Comparison of ENCODE assay signal across 8 cellular contexts in the genomic region with DNA sequence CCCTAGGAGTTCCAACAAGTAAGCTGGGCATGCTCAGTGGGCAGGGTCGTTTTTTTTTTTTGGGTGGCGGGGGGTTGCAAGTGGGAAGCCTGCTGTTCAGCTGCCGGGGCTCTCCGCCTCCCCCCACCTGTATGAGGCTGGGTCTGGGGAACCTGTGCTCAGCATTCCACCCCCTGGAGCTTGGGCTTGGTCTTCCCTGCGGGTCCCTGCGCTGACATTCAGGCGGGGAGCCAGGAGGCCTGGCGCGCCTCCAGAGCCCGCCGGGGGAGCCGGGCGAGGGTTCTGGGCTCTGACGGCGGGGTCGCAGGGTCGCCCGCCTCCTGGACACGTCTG. TPM values are rescaled to one million over a fixed set of nuclear protein-coding genes. Genes with fewer than 3 reads are reported as not detected.
DNase-seq lines count a peak whose midpoint lies in the region; ATAC-seq and TF ChIP-seq lines count a peak whose summit lies in the region.

No MANE protein-coding gene starts in this region.

- DNase-seq in adrenal gland, result no peak
- DNase-seq in immature natural killer cell, result no peak
- no peak for DNase-seq in suprapubic skin (ENCODE audit: low spot score in 2 of 2)
- no peak for DNase-seq in activated effector memory CD4-positive, alpha-beta T cell treated with Interleukin-2 at 50 U/mL for 16 hours
- no peak for DNase-seq in GM13976 (ENCODE audit: low spot score)
- no peak for DNase-seq in ureter (ENCODE audit: low spot score)

- H3K4me1 Mint-ChIP-seq in immature natural killer cell, result peaks cover 27 to 37% of the 10 kb centered on the region in 2 donors

- H3K36me3 Mint-ChIP-seq in immature natural killer cell, result peaks cover 3 to 5% (median 5%) of the 10 kb centered on the region in 3 donors

- no peak for TF ChIP-seq EP300 in suprapubic skin (IDR thresholded peaks at IDR 0.05)

- peaks cover 3 to 8% (median 4%) of the 10 kb centered on the region in 3 donors for H3K27me3 Mint-ChIP-seq in immature natural killer cell (ENCODE audit: low read depth in 3 of 3)

- no peak for TF ChIP-seq POLR2A in adrenal gland (IDR thresholded peaks at IDR 0.05)
- no peak for TF ChIP-seq POLR2A in suprapubic skin (IDR thresholded peaks at IDR 0.05)

- WGBS in adrenal gland, 4 donors, result 0 to 5% (median 1%) methylated on average over 1 to 19 of the region's 19 CpGs; no CpG with 5 or more reads in 1 of the 4 donors
- WGBS in suprapubic skin, result 0% methylated on average over 8 of the region's 19 CpGs

- peak; percentile 2 for ATAC-seq in HG03039 (IDR thresholded peaks at IDR 0.05; ENCODE audit: unreplicated experiment)

- peak overlapping the region; percentile 60 to 82 (median 76) for H3K27ac Mint-ChIP-seq in immature natural killer cell

- H3K4me3 Mint-ChIP-seq in immature natural killer cell, result peak overlapping the region; percentile 70 to 95 (median 90)

- H3K4me3 ChIP-seq in adrenal gland (peak overlapping the region in 3 of 4 donors; percentile 69 to 78 (median 69)), suprapubic skin (peak overlapping the region; percentile 84)

- intact Hi-C loops in adrenal gland (cut with DNase I), result loop anchor here in 1 of 2 donors (10.0 kb wide), 2 partner anchors 91 to 149 kb away; no protein-coding TSS in a partner anchor

- no peaks in the 10 kb centered on the region for H3K9me3 Mint-ChIP-seq in immature natural killer cell

- H3K27ac ChIP-seq in C4-2B, result peak overlapping the region; percentile 98
- peak overlapping the region; percentile 56 to 99 (median 98) for H3K27ac ChIP-seq in adrenal gland
- peak overlapping the region; percentile 99 for H3K27ac ChIP-seq in suprapubic skin

- in situ Hi-C loops in GM13976 (cut with MboI; ENCODE audit: low sequenced_read_pairs, unreplicated experiment), result no loop called here

- H3K27me3 ChIP-seq in adrenal gland, result no peaks in the 10 kb centered on the region
- H3K27me3 ChIP-seq in suprapubic skin, result no peaks in the 10 kb centered on the region

- H3K4me1 ChIP-seq in adrenal gland (replicated peaks in 1 of 2) (peaks cover 5 to 33% of the 10 kb centered on the region in 2 donors), suprapubic skin (peaks cover 50% of the 10 kb centered on the region)

- TF ChIP-seq CTCF in C4-2B (conservative IDR thresholded peaks at IDR 0.05) (no peak), adrenal gland (IDR thresholded peaks at IDR 0.05) (no peak), suprapubic skin (IDR thresholded peaks at IDR 0.05) (no peak), GM13976 (IDR thresholded peaks at IDR 0.05; ENCODE audit: borderline replicate concordance, control extremely low read depth, extremely low read depth, insufficient read depth, missing control alignments) (no peak)

- H3K9me3 ChIP-seq in adrenal gland (replicated peaks in 1 of 3) (no peaks in the 10 kb centered on the region), suprapubic skin (no peaks in the 10 kb centered on the region)

- H3K36me3 ChIP-seq in adrenal gland (replicated peaks in 1 of 2) (no peaks in the 10 kb centered on the region), suprapubic skin (no peaks in the 10 kb centered on the region)

RNA-seq across cellular contexts. Expression of a gene that starts 0.8 kb away (rescaled TPM):
- total RNA-seq in adrenal gland (10 to 100 TPM; 10.7 to 33.8 (median 16.2) TPM), suprapubic skin (10 to 100 TPM; 34.7 to 77.5 (median 50.3) TPM), ureter (58.2 TPM)
- polyA plus RNA-seq in adrenal gland (10 to 100 TPM in 1 of 3 donors, 1 to 10 TPM in 2; 4.5 to 14.0 (median 5.0) TPM), immature natural killer cell (10 to 100 TPM in 1 of 3 donors, 1 to 10 TPM in 2; 5.6 to 13.3 (median 6.5) TPM)
